ENCODE assay signal across 8 cellular contexts in genomic region chr21:28884481-28884880, GRCh38.
DNase-seq lines count a peak whose midpoint lies in the region; ATAC-seq and TF ChIP-seq lines count a peak whose summit lies in the region.

No MANE protein-coding gene starts in this region.

- no peaks in the 10 kb centered on the region for H4K20me1 ChIP-seq in hepatocyte (ENCODE audit: insufficient read depth, poor library complexity, severe bottlenecking)

- no peaks in the 10 kb centered on the region; the same call in 1 of the 2 replicates for H3K9me3 ChIP-seq in HUES64 (ENCODE audit: insufficient read depth, low read depth, low read length)
- no peaks in the 10 kb centered on the region for H3K9me3 ChIP-seq in hepatocyte (ENCODE audit: low read depth)
- no peaks in the 10 kb centered on the region for H3K9me3 ChIP-seq in skeletal muscle satellite cell (replicated peaks; ENCODE audit: low read length)

- H3K27me3 Mint-ChIP-seq in activated CD4-positive, alpha-beta T cell treated with anti-CD3 and anti-CD28 coated beads, Interleukin-2, amount 10 ng/mL, durations not matched to agents 7 days and 5 days = peaks cover 7% of the 10 kb centered on the region
- H3K27me3 Mint-ChIP-seq in activated CD8-positive, alpha-beta T cell treated with anti-CD3 and anti-CD28 coated beads for 36 hours = no peaks in the 10 kb centered on the region

- peak overlapping the region; percentile 88 for H3K9ac ChIP-seq in HUES64 (ENCODE audit: low read depth, low read length)
- H3K9ac ChIP-seq in skeletal muscle satellite cell (ENCODE audit: low read depth, low read length) = peak overlapping the region; percentile 79

- H2AFZ ChIP-seq in hepatocyte = peak overlapping the region; percentile 70

- no peaks in the 10 kb centered on the region for H3K9me2 ChIP-seq in hepatocyte (replicated peaks; ENCODE audit: insufficient read depth)

- H3K36me3 ChIP-seq in HUES64 (ENCODE audit: insufficient read depth, low read length) = peaks cover 32% of the 10 kb centered on the region
- no peaks in the 10 kb centered on the region for H3K36me3 ChIP-seq in hepatocyte (replicated peaks; ENCODE audit: insufficient read depth, low read depth)
- peaks cover 12% of the 10 kb centered on the region for H3K36me3 ChIP-seq in skeletal muscle satellite cell (ENCODE audit: insufficient read depth, low read length)

- POLR2A ChIA-PET in activated CD4-positive, alpha-beta T cell treated with anti-CD3 and anti-CD28 coated beads, Interleukin-2, amount 10 ng/mL, durations not matched to agents 7 days and 5 days (lab: Charles Lee) = interaction anchor here (1.1 kb wide), 1 partner anchor 52 kb away, joined by 3 read pairs; no protein-coding TSS in a partner anchor
- POLR2A ChIA-PET in activated CD8-positive, alpha-beta T cell treated with anti-CD3 and anti-CD28 coated beads for 36 hours (lab: Charles Lee) = interaction anchor here (0.7 to 2.4 kb wide), 8 partner anchors 9 to 140 kb away, joined by 3 to 7 read pairs (median 5); partner anchors contain the start of gene USP16

- H3K4me3 ChIP-seq in HUES64 (ENCODE audit: low read length) = peak overlapping the region; percentile 86
- peak overlapping the region; percentile 35 for H3K4me3 ChIP-seq in hepatocyte
- peak overlapping the region; percentile 72 for H3K4me3 ChIP-seq in skeletal muscle satellite cell (ENCODE audit: low read length)

- ATAC-seq in activated CD8-positive, alpha-beta T cell treated with anti-CD3 and anti-CD28 coated beads for 36 hours = peak; percentile 12
- no peak for ATAC-seq in HG03135 (IDR thresholded peaks at IDR 0.05; ENCODE audit: unreplicated experiment)

- CTCF ChIA-PET in activated CD4-positive, alpha-beta T cell treated with anti-CD3 and anti-CD28 coated beads, Interleukin-2, amount 10 ng/mL, durations not matched to agents 7 days and 5 days (lab: Charles Lee) = interaction anchor here (1.0 to 1.4 kb wide), 4 partner anchors 14 to 139 kb away, joined by 3 read pairs; no protein-coding TSS in a partner anchor
- CTCF ChIA-PET in activated CD8-positive, alpha-beta T cell treated with anti-CD3 and anti-CD28 coated beads for 36 hours (lab: Charles Lee) = interaction anchor here (1.0 to 3.4 kb wide), 6 partner anchors 47 to 367 kb away, joined by 3 to 18 read pairs (median 4); no protein-coding TSS in a partner anchor

- DNase-seq in activated CD4-positive, alpha-beta T cell treated with anti-CD3 and anti-CD28 coated beads, Interleukin-2, amount 10 ng/mL, durations not matched to agents 7 days and 5 days = peak; percentile 28
- DNase-seq in activated CD4-positive, alpha-beta T cell treated with anti-CD3 and anti-CD28 coated beads, Interleukin-2, amount 50 U/mL, for 48 hours = no peak
- DNase-seq in activated CD8-positive, alpha-beta T cell treated with anti-CD3 and anti-CD28 coated beads for 36 hours = no peak
- DNase-seq in hepatocyte (ENCODE audit: low spot score) = no peak
- DNase-seq in D341Med (ENCODE audit: low spot score) = no peak

- H3K27ac ChIP-seq in HUES64 (ENCODE audit: low read depth, low read length) (no peak overlapping the region), hepatocyte (peak overlapping the region; percentile 93)

- intact Hi-C loops in activated CD8-positive, alpha-beta T cell treated with anti-CD3 and anti-CD28 coated beads for 36 hours (cut with micrococcal nuclease) = no loop called here

- peak overlapping the region; percentile 84 for H3K4me3 Mint-ChIP-seq in activated CD4-positive, alpha-beta T cell treated with anti-CD3 and anti-CD28 coated beads, Interleukin-2, amount 10 ng/mL, durations not matched to agents 7 days and 5 days
- peak overlapping the region; percentile 92 for H3K4me3 Mint-ChIP-seq in activated CD8-positive, alpha-beta T cell treated with anti-CD3 and anti-CD28 coated beads for 36 hours

- H3K27me3 ChIP-seq in HUES64 (ENCODE audit: insufficient read depth, low read length) = no peaks in the 10 kb centered on the region
- H3K27me3 ChIP-seq in hepatocyte = no peaks in the 10 kb centered on the region
- H3K27me3 ChIP-seq in skeletal muscle satellite cell (ENCODE audit: control insufficient read depth, insufficient read depth, low read length) = peaks cover 5% of the 10 kb centered on the region

- H3K4me1 ChIP-seq in HUES64 (ENCODE audit: insufficient read depth, low read length) = peaks cover 6% of the 10 kb centered on the region
- H3K4me1 ChIP-seq in hepatocyte (ENCODE audit: insufficient read depth) = peaks cover 11% of the 10 kb centered on the region
- H3K4me1 ChIP-seq in skeletal muscle satellite cell (ENCODE audit: control insufficient read depth, insufficient read depth, low read length) = peaks cover 14% of the 10 kb centered on the region

- WGBS in HUES64 = 44% methylated on average over 2 of the region's 3 CpGs
- 32% methylated on average over 3 of the region's 3 CpGs for WGBS in hepatocyte (ENCODE audit: low lambda C conversion rate, missing lambda C conversion rate)

- peaks cover 3% of the 10 kb centered on the region for H3K9me3 Mint-ChIP-seq in activated CD4-positive, alpha-beta T cell treated with anti-CD3 and anti-CD28 coated beads, Interleukin-2, amount 10 ng/mL, durations not matched to agents 7 days and 5 days
- no peaks in the 10 kb centered on the region for H3K9me3 Mint-ChIP-seq in activated CD8-positive, alpha-beta T cell treated with anti-CD3 and anti-CD28 coated beads for 36 hours

- peak overlapping the region; percentile 96 for H3K27ac Mint-ChIP-seq in activated CD4-positive, alpha-beta T cell treated with anti-CD3 and anti-CD28 coated beads, Interleukin-2, amount 10 ng/mL, durations not matched to agents 7 days and 5 days
- H3K27ac Mint-ChIP-seq in activated CD8-positive, alpha-beta T cell treated with anti-CD3 and anti-CD28 coated beads for 36 hours = peak overlapping the region; percentile 99

- H3K4me1 Mint-ChIP-seq in activated CD4-positive, alpha-beta T cell treated with anti-CD3 and anti-CD28 coated beads, Interleukin-2, amount 10 ng/mL, durations not matched to agents 7 days and 5 days = peaks cover 19% of the 10 kb centered on the region
- H3K4me1 Mint-ChIP-seq in activated CD8-positive, alpha-beta T cell treated with anti-CD3 and anti-CD28 coated beads for 36 hours (ENCODE audit: low read depth) = peaks cover 11% of the 10 kb centered on the region

- no peaks in the 10 kb centered on the region for H3K79me2 ChIP-seq in hepatocyte

- no peak for TF ChIP-seq CTCF in activated CD8-positive, alpha-beta T cell treated with anti-CD3 and anti-CD28 coated beads for 36 hours (IDR thresholded peaks at IDR 0.05)
- TF ChIP-seq CTCF in hepatocyte (IDR thresholded peaks at IDR 0.05; ENCODE audit: poor library complexity) = no peak

- H3K36me3 Mint-ChIP-seq in activated CD4-positive, alpha-beta T cell treated with anti-CD3 and anti-CD28 coated beads, Interleukin-2, amount 10 ng/mL, durations not matched to agents 7 days and 5 days (ENCODE audit: low read depth) = peaks cover 9% of the 10 kb centered on the region
- peaks cover 9% of the 10 kb centered on the region for H3K36me3 Mint-ChIP-seq in activated CD8-positive, alpha-beta T cell treated with anti-CD3 and anti-CD28 coated beads for 36 hours (ENCODE audit: low read depth)

- H3K4me2 ChIP-seq in hepatocyte = peak overlapping the region; percentile 78
- peak overlapping the region; percentile 80 for H3K4me2 ChIP-seq in skeletal muscle satellite cell (ENCODE audit: low read length)

Comparison
In these comparisons a context has a peak if more than half of its experiments do, and no peak if none do; other contexts are left out.
1. H3K4me3 ChIP-seq: peak in every context shown above with its lines; median percentile 86 in HUES64; 72 in skeletal muscle satellite cell; 35 in hepatocyte.